Comparison of ENCODE assay signal across 8 cellular contexts in genomic region chr21:34836103-34836932, GRCh38.
DNase-seq lines count a peak whose midpoint lies in the region; ATAC-seq and TF ChIP-seq lines count a peak whose summit lies in the region.

No MANE protein-coding gene starts in this region.

- H3K4me1 ChIP-seq in Panc1 (ENCODE audit: control insufficient read depth, insufficient read depth, low read length), result no peaks in the 10 kb centered on the region

- no peaks in the 10 kb centered on the region for H3K9me3 ChIP-seq in Panc1 (ENCODE audit: control insufficient read depth, insufficient read depth, low read depth, low read length)

- CTCF ChIA-PET in Panc1 (lab: Charles Lee), result interaction anchor here (0.9 kb wide), 1 partner anchor 91 kb away, joined by 3 read pairs; no protein-coding TSS in a partner anchor

- H3K27me3 ChIP-seq in Panc1 (ENCODE audit: control insufficient read depth, insufficient read depth, low read length), result no peaks in the 10 kb centered on the region

- H3K27ac ChIP-seq in Panc1 (ENCODE audit: low read length), result no peak overlapping the region

- POLR2A ChIA-PET in Panc1 (lab: Charles Lee), result no interaction called here

- ATAC-seq in Panc1 (peak; percentile 75), HG02852 (IDR thresholded peaks at IDR 0.05; ENCODE audit: unreplicated experiment) (no peak)

- in situ Hi-C loops in Panc1 (cut with HindIII; ENCODE audit: low pct_unique_long_range_greater_than_20kb, low sequenced_read_pairs), result no loop called here

- H3K36me3 ChIP-seq in Panc1 (ENCODE audit: control insufficient read depth, insufficient read depth, low read length), result peaks cover 4% of the 10 kb centered on the region; the same call in 1 of the 2 replicates

- intact Hi-C loops in Panc1 (cut with micrococcal nuclease; ENCODE audit: unreplicated experiment), result no loop called here

- H3K4me3 ChIP-seq in Panc1 (ENCODE audit: low read depth in 2 of 2, low read length in 2 of 2), result no peak overlapping the region

- DNase-seq in ELF-1 (ENCODE audit: low read depth, low spot score) (peak; percentile 72), Panc1 (ENCODE audit: low read depth, low spot score) (peak; percentile 71), dedifferentiated amniotic fluid mesenchymal stem cell (ENCODE audit: extremely low spot score) (peak; percentile 97), non-pigmented ciliary epithelial cell (ENCODE audit: low read depth) (peak; percentile 100), T-helper 9 cell (no peak), DMS 273 (lab: John Stamatoyannopoulos, UW; ENCODE audit: unreplicated experiment) (no peak), NCI-H2227 treated with DMSO at 0.1 percent for 48 hours (lab: John Stamatoyannopoulos, UW) (no peak)

- BruUV-seq in Panc1 (replicated peaks; lab: Mats Ljungman, UMichigan), result no TSS peak

- no peak for TF ChIP-seq CTCF in Panc1 (IDR thresholded peaks at IDR 0.05)

Comparison
In these comparisons a context has a peak if more than half of its experiments do, and no peak if none do; other contexts are left out.
1. DNase-seq: peak in ELF-1 (single experiment), Panc1 (single experiment), dedifferentiated amniotic fluid mesenchymal stem cell (single experiment) and non-pigmented ciliary epithelial cell (single experiment); none in T-helper 9 cell (single experiment), DMS 273 (single experiment) and NCI-H2227 treated with DMSO at 0.1 percent for 48 hours (single experiment).